In genomic region chr22:29723766-29724165, GRCh38 we compare ENCODE assay signal across 28 cellular contexts. TPM values are rescaled to one million over a fixed set of nuclear protein-coding genes. Genes with fewer than 3 reads are reported as not detected.
DNase-seq lines count a peak whose midpoint lies in the region; ATAC-seq and TF ChIP-seq lines count a peak whose summit lies in the region.
"Had no signal": no experiment of that assay in that cellular context is flagged by ENCODE, and none has a peak within 500 bp of the region (broad histone marks: within the 10 kb centered on the region; RNA-seq: fewer than 3 reads in every experiment).

No MANE protein-coding gene starts in this region.

- 97 to 98% methylated on average over 10 of the region's 10 CpGs for WGBS in testis, 2 donors

- H3K27ac Mint-ChIP-seq in central memory CD8-positive, alpha-beta T cell (ENCODE audit: low read depth) = peak overlapping the region; percentile 59
- no peak overlapping the region for H3K27ac Mint-ChIP-seq in neural progenitor cell
- H3K27ac Mint-ChIP-seq: CD4-positive, alpha-beta T cell; T-cell had no signal

- intact Hi-C loops in testis (cut with DNase I; ENCODE audit: low total_unique reads) = no loop called here

- no peak overlapping the region for H3K4me3 Mint-ChIP-seq in central memory CD8-positive, alpha-beta T cell
- H3K4me3 Mint-ChIP-seq in neural progenitor cell = peak overlapping the region; percentile 27
- H3K4me3 Mint-ChIP-seq: CD4-positive, alpha-beta T cell; T-cell had no signal

- no peaks in the 10 kb centered on the region for H3K9me3 ChIP-seq in DND-41 (ENCODE audit: insufficient read depth, low read length, severe bottlenecking)
- H3K9me3 ChIP-seq in HEK293 (ENCODE audit: control insufficient read depth, insufficient read depth, low read depth, low read length) = no peaks in the 10 kb centered on the region
- H3K9me3 ChIP-seq in neural progenitor cell (ENCODE audit: low read depth) = no peaks in the 10 kb centered on the region
- no peaks in the 10 kb centered on the region for H3K9me3 ChIP-seq in testis
- H3K9me3 ChIP-seq: BLaER1 treated with 17β-estradiol and CSF1 and Interleukin-3, amounts not matched to agents 10 nM and 100 nM; MG63; SJCRH30 had no signal

- H3K4me1 ChIP-seq in DND-41 (ENCODE audit: insufficient read depth, low read length) (no peaks in the 10 kb centered on the region), HEK293 (ENCODE audit: control insufficient read depth, insufficient read depth, low read length) (no peaks in the 10 kb centered on the region), neural progenitor cell (peaks cover 7% of the 10 kb centered on the region), testis (peaks cover 4% of the 10 kb centered on the region)
- H3K4me1 ChIP-seq: SJCRH30 had no signal

- H3K79me2 ChIP-seq in DND-41 (ENCODE audit: insufficient read depth, low read length) = no peaks in the 10 kb centered on the region
- H3K79me2 ChIP-seq in neural progenitor cell (ENCODE audit: low read depth) = no peaks in the 10 kb centered on the region

- no peaks in the 10 kb centered on the region for H3K9me3 Mint-ChIP-seq in central memory CD8-positive, alpha-beta T cell
- H3K9me3 Mint-ChIP-seq in neural progenitor cell = no peaks in the 10 kb centered on the region
- H3K9me3 Mint-ChIP-seq: CD4-positive, alpha-beta T cell; T-cell had no signal

- TF ChIP-seq CTCF in DND-41 (IDR thresholded peaks at IDR 0.05; ENCODE audit: borderline replicate concordance, extremely low read depth, low read length, poor library complexity, severe bottlenecking) (peak; percentile 22), HEK293 (tag by site-specific recombination; IDR thresholded peaks at IDR 0.05) (0 out of 2 replicates have a peak, but pooled peaks have one; percentile 14), neural progenitor cell (IDR thresholded peaks at IDR 0.05) (no peak), testis (IDR thresholded peaks at IDR 0.05) (no peak)

- H3K4me2 ChIP-seq in DND-41 (ENCODE audit: insufficient read depth, low read length) (no peak overlapping the region), neural progenitor cell (no peak overlapping the region)
- H3K4me2 ChIP-seq: BLaER1 treated with 17β-estradiol and CSF1 and Interleukin-3, amounts not matched to agents 10 nM and 100 nM; PC-9 had no signal

- H3K27ac ChIP-seq in DND-41 (ENCODE audit: low read length) = no peak overlapping the region
- H3K27ac ChIP-seq in HEK293 (ENCODE audit: extremely low read depth, low read depth, low read length) = no peak overlapping the region
- no peak overlapping the region for H3K27ac ChIP-seq in neural progenitor cell
- H3K27ac ChIP-seq in testis = no peak overlapping the region
- H3K27ac ChIP-seq: BLaER1 treated with 17β-estradiol and CSF1 and Interleukin-3, amounts not matched to agents 10 nM and 100 nM; GM23248; PC-9; SJCRH30 had no signal

- H3K4me1 Mint-ChIP-seq in central memory CD8-positive, alpha-beta T cell = peaks cover 9% of the 10 kb centered on the region
- H3K4me1 Mint-ChIP-seq in neural progenitor cell = peaks cover 11% of the 10 kb centered on the region

- H3K4me3 ChIP-seq in DND-41 (ENCODE audit: low read depth in 1 of 2, low read length in 2 of 2) = no peak overlapping the region
- H3K4me3 ChIP-seq in HEK293 (ENCODE audit: low read depth, low read length) = no peak overlapping the region
- H3K4me3 ChIP-seq in neural progenitor cell = no peak overlapping the region
- H3K4me3 ChIP-seq in testis = no peak overlapping the region
- H3K4me3 ChIP-seq: BLaER1 treated with 17β-estradiol and CSF1 and Interleukin-3, amounts not matched to agents 10 nM and 100 nM; GM23248; MG63; PC-9; SJCRH30 had no signal

- H4K20me1 ChIP-seq in DND-41 (ENCODE audit: insufficient read depth, low read length) (peaks cover 5% of the 10 kb centered on the region; the same call in 1 of the 2 replicates), neural progenitor cell (ENCODE audit: low read depth) (peaks cover 16% of the 10 kb centered on the region)

- H3K36me3 ChIP-seq in DND-41 (ENCODE audit: insufficient read depth, low read length) = no peaks in the 10 kb centered on the region
- H3K36me3 ChIP-seq in HEK293 (ENCODE audit: control insufficient read depth in 2 of 2, insufficient read depth in 1 of 2, low read length in 2 of 2) = no peaks in the 10 kb centered on the region
- H3K36me3 ChIP-seq in neural progenitor cell = no peaks in the 10 kb centered on the region
- no peaks in the 10 kb centered on the region for H3K36me3 ChIP-seq in testis (ENCODE audit: low read depth, missing control alignments)
- H3K36me3 ChIP-seq: BLaER1 treated with 17β-estradiol and CSF1 and Interleukin-3, amounts not matched to agents 10 nM and 100 nM; MG63; SJCRH30 had no signal

- no peaks in the 10 kb centered on the region for H3K27me3 ChIP-seq in DND-41 (ENCODE audit: insufficient read depth, low read length, poor library complexity)
- peaks cover 45% of the 10 kb centered on the region for H3K27me3 ChIP-seq in neural progenitor cell
- peaks cover 4% of the 10 kb centered on the region for H3K27me3 ChIP-seq in testis
- H3K27me3 ChIP-seq: MG63, SJCRH30 had no signal

- no peak for TF ChIP-seq POLR2A in testis (IDR thresholded peaks at IDR 0.05)

- H3K36me3 Mint-ChIP-seq in central memory CD8-positive, alpha-beta T cell (ENCODE audit: insufficient read depth) = peaks cover 2% of the 10 kb centered on the region
- H3K36me3 Mint-ChIP-seq in neural progenitor cell = no peaks in the 10 kb centered on the region
- H3K36me3 Mint-ChIP-seq: T-cell had no signal

- CTCF ChIA-PET in HEK293 (lab: Yijun Ruan, JAX) = interaction anchor here (0.7 to 1.1 kb wide), 2 partner anchors 354 to 787 kb away, joined by 3 to 4 read pairs; no protein-coding TSS in a partner anchor

- H2AFZ ChIP-seq in DND-41 (ENCODE audit: low read depth, low read length) = no peak overlapping the region
- H2AFZ ChIP-seq in neural progenitor cell (replicated peaks) = no peak overlapping the region
- H2AFZ ChIP-seq: GM23248, PC-9 had no signal

- no peak for DNase-seq in DND-41
- no peak for DNase-seq in central memory CD8-positive, alpha-beta T cell (ENCODE audit: low spot score in 2 of 2)
- DNase-seq in neural progenitor cell (ENCODE audit: low spot score) = no peak
- no peak for DNase-seq in testis
- DNase-seq in cerebellar nuclear complex (lab: John Stamatoyannopoulos, UW) = no peak
- DNase-seq: CD4-positive, alpha-beta T cell; COR-L47; DMS53; GM23248; KBM-7; MG63; NCI-H1105 treated with DMSO at 0.1 percent for 48 hours; NCI-H146; NCI-H1930; NCI-H446; NCI-H524 treated with DMSO at 0.1 percent for 48 hours; NCI-H774; NK-92 treated with Interleukin-12 subunit alpha and Interleukin-12 subunit beta, amount 100 ng/mL, for 24 hours; PC-9; SJCRH30; T-cell had no signal

- no peak overlapping the region for H3K9ac ChIP-seq in DND-41 (ENCODE audit: low read depth, low read length)
- H3K9ac ChIP-seq in neural progenitor cell = no peak overlapping the region
- H3K9ac ChIP-seq: BLaER1 treated with 17β-estradiol and CSF1 and Interleukin-3, amounts not matched to agents 10 nM and 100 nM; GM23248 had no signal

- POLR2A ChIA-PET in HEK293 (lab: Yijun Ruan, JAX) = no interaction called here

- H3K27me3 Mint-ChIP-seq in central memory CD8-positive, alpha-beta T cell = peaks cover 29% of the 10 kb centered on the region
- H3K27me3 Mint-ChIP-seq in neural progenitor cell (ENCODE audit: insufficient read depth, low read depth) = peaks cover 25% of the 10 kb centered on the region

- H3F3A ChIP-seq in neural progenitor cell (ENCODE audit: low read depth) = peaks cover 3% of the 10 kb centered on the region

- ATAC-seq in DND-41 (ENCODE audit: insufficient read depth, low read depth) (no peak), HG03097 (IDR thresholded peaks at IDR 0.05; ENCODE audit: low FRiP score, unreplicated experiment) (no peak)
- no peak for ATAC-seq in central memory CD8-positive, alpha-beta T cell (replicated peaks; ENCODE audit: extremely low read depth, poor library complexity, severe bottlenecking)
- ATAC-seq: Right ventricle myocardium inferior, T-cell had no signal

TF ChIP-seq in HEK293, 187 proteins besides CTCF, POLR2A, EP300 and RAD21:
- TF ChIP-seq SCRT2 (tag by site-specific recombination; IDR thresholded peaks at IDR 0.05) = peak; percentile 41; the same call in 1 of the 2 replicates
- no peak for TF ChIP-seq ZBTB44 (tag by site-specific recombination; IDR thresholded peaks at IDR 0.05)

RNA-seq across cellular contexts. Expression of gene CABP7, which starts 4.0 kb away (rescaled TPM):
- 0.09 TPM in 1 of 2 replicates, not detected in the other for total RNA-seq in neural progenitor cell (ENCODE audit: low replicate concordance)
- 1 to 10 TPM in 1 of 2 donors, under 1 TPM in 1; 0.79 to 1.6 TPM for total RNA-seq in testis
- polyA plus RNA-seq in testis (ENCODE audit: insufficient read depth, low read depth, low replicate concordance) = 1.6 TPM
- total RNA-seq: GM23248, LHCN-M2, Right ventricle myocardium inferior, RPMI7951 had no signal
- polyA plus RNA-seq: AG04450 had no signal

RNA-seq across cellular contexts. Expression of gene ZMAT5, which starts 43.0 kb away (rescaled TPM):
- total RNA-seq in neural progenitor cell (ENCODE audit: low replicate concordance) (20.8 and 26.7 TPM in 2 replicates), testis (10 to 100 TPM; 16.7 to 23.4 TPM)
- polyA plus RNA-seq in testis (ENCODE audit: insufficient read depth, low read depth, low replicate concordance) = 19.6 TPM

RNA-seq across cellular contexts. Expression of gene UQCR10, which starts 43.4 kb away (rescaled TPM):
- total RNA-seq in neural progenitor cell (ENCODE audit: low replicate concordance) (48.7 and 57.5 TPM in 2 replicates), testis (100 to 1,000 TPM in 1 of 2 donors, 10 to 100 TPM in 1; 91.3 to 122 TPM)
- 211 TPM for polyA plus RNA-seq in testis (ENCODE audit: insufficient read depth, low read depth, low replicate concordance)

Comparison
In these comparisons a context has a peak if more than half of its experiments do, and no peak if none do; other contexts are left out.
1. CTCF ChIP-seq: peak in DND-41 (single experiment) and HEK293 (single experiment); none in neural progenitor cell (single experiment) and testis (0 of 3).